In genomic region chr10:89419548-89419947, GRCh38 we compare ENCODE assay signal across 9 cellular contexts. TPM values are rescaled to one million over a fixed set of nuclear protein-coding genes. Genes with fewer than 3 reads are reported as not detected.
DNase-seq lines count a peak whose midpoint lies in the region; ATAC-seq and TF ChIP-seq lines count a peak whose summit lies in the region.
"Had no signal": no experiment of that assay in that cellular context is flagged by ENCODE, and none has a peak within 500 bp of the region (broad histone marks: within the 10 kb centered on the region; RNA-seq: fewer than 3 reads in every experiment).

No MANE protein-coding gene starts in this region.

- H3K4me2 ChIP-seq in GM23338: no peak overlapping the region

- no peaks in the 10 kb centered on the region for H3K27me3 ChIP-seq in CD4-positive, CD25-positive, alpha-beta regulatory T cell (ENCODE audit: control insufficient read depth, insufficient read depth, low read length)
- H3K27me3 ChIP-seq in GM23338 (ENCODE audit: insufficient read depth): peaks cover 20% of the 10 kb centered on the region

- H3K36me3 ChIP-seq in CD4-positive, CD25-positive, alpha-beta regulatory T cell (ENCODE audit: control insufficient read depth, insufficient read depth, low read length): peaks cover 31% of the 10 kb centered on the region
- no peaks in the 10 kb centered on the region for H3K36me3 ChIP-seq in GM23338 (ENCODE audit: insufficient read depth)

- no peak for TF ChIP-seq POLR2A in GM18505 (IDR thresholded peaks at IDR 0.05; ENCODE audit: borderline replicate concordance, extremely low read depth, insufficient read depth, insufficient read length)

- H3K4me1 ChIP-seq in CD4-positive, CD25-positive, alpha-beta regulatory T cell (ENCODE audit: control insufficient read depth, insufficient read depth, low read length, poor library complexity, severe bottlenecking): peaks cover 43% of the 10 kb centered on the region
- peaks cover 12% of the 10 kb centered on the region for H3K4me1 ChIP-seq in GM23338 (ENCODE audit: insufficient read depth)

- H3K9me3 ChIP-seq in CD4-positive, CD25-positive, alpha-beta regulatory T cell (ENCODE audit: control insufficient read depth in 2 of 2, low read length in 2 of 2): no peaks in the 10 kb centered on the region

- no peaks in the 10 kb centered on the region for H4K20me1 ChIP-seq in GM23338 (replicated peaks; ENCODE audit: insufficient read depth)

- no peaks in the 10 kb centered on the region for H3K27me3 Mint-ChIP-seq in CD4-positive, CD25-positive, alpha-beta regulatory T cell
- H3K27me3 Mint-ChIP-seq in GM23338 (ENCODE audit: insufficient read depth, low read depth, poor library complexity): peaks cover 17% of the 10 kb centered on the region

- no peak overlapping the region for H3K27ac Mint-ChIP-seq in CD4-positive, CD25-positive, alpha-beta regulatory T cell
- H3K27ac Mint-ChIP-seq in GM23338: no peak overlapping the region
- H3K27ac Mint-ChIP-seq: T-helper 1 cell treated with Interleukin-12 subunit alpha and Interleukin-12 subunit beta and Interleukin-4 antibody, amounts not matched to agents 30 μg/mL and 1 μg/mL, for 36 hours had no signal

- H3K9me3 Mint-ChIP-seq in CD4-positive, CD25-positive, alpha-beta regulatory T cell: no peaks in the 10 kb centered on the region
- H3K9me3 Mint-ChIP-seq in GM23338: no peaks in the 10 kb centered on the region
- H3K9me3 Mint-ChIP-seq: T-helper 1 cell treated with Interleukin-12 subunit alpha and Interleukin-12 subunit beta and Interleukin-4 antibody, amounts not matched to agents 30 μg/mL and 1 μg/mL, for 36 hours had no signal

- H3K36me3 Mint-ChIP-seq in CD4-positive, CD25-positive, alpha-beta regulatory T cell: peaks cover 12% of the 10 kb centered on the region
- H3K36me3 Mint-ChIP-seq in GM23338 (ENCODE audit: low read depth): no peaks in the 10 kb centered on the region; the same call in 2 of the 3 replicates

- H3K4me3 ChIP-seq in CD4-positive, CD25-positive, alpha-beta regulatory T cell (ENCODE audit: low read depth, low read length): peak overlapping the region; percentile 53
- H3K4me3 ChIP-seq in GM23338: no peak overlapping the region
- H3K4me3 ChIP-seq in astrocyte of the cerebellum (ENCODE audit: low read depth, low read length): no peak overlapping the region

- peaks cover 31 to 65% (median 51%) of the 10 kb centered on the region in 4 donors for H3K4me1 Mint-ChIP-seq in CD4-positive, CD25-positive, alpha-beta regulatory T cell
- H3K4me1 Mint-ChIP-seq in GM23338: peaks cover 15% of the 10 kb centered on the region

- peak overlapping the region; percentile 33 for H3K27ac ChIP-seq in CD4-positive, CD25-positive, alpha-beta regulatory T cell (ENCODE audit: insufficient read depth, low read length, poor library complexity, severe bottlenecking)
- no peak overlapping the region for H3K27ac ChIP-seq in GM23338 (ENCODE audit: low read depth)

- H3K4me3 Mint-ChIP-seq in CD4-positive, CD25-positive, alpha-beta regulatory T cell: peak overlapping the region; percentile 40 to 59 (median 49)
- no peak overlapping the region for H3K4me3 Mint-ChIP-seq in GM23338
- H3K4me3 Mint-ChIP-seq: T-helper 1 cell treated with Interleukin-12 subunit alpha and Interleukin-12 subunit beta and Interleukin-4 antibody, amounts not matched to agents 30 μg/mL and 1 μg/mL, for 36 hours had no signal

- peak; percentile 57 to 72 for TF ChIP-seq CTCF in GM23338 (conservative IDR thresholded peaks at IDR 0.05; ENCODE audit: low read depth in 2 of 2)
- TF ChIP-seq CTCF in astrocyte of the cerebellum (IDR thresholded peaks at IDR 0.05; ENCODE audit: low read depth, low read length, missing control alignments): peak; percentile 57

- no peaks in the 10 kb centered on the region for H3K79me2 ChIP-seq in GM23338 (replicated peaks; ENCODE audit: insufficient read depth)

- DNase-seq in CD4-positive, CD25-positive, alpha-beta regulatory T cell: peak in 2 of 3 donors; percentile 20 to 32
- DNase-seq in GM23338 (ENCODE audit: low spot score) (peak; percentile 59), astrocyte of the cerebellum (ENCODE audit: low read depth) (no peak), kidney tubule cell (ENCODE audit: low spot score) (peak; percentile 16), GOT3 (lab: John Stamatoyannopoulos, UW) (no peak)
- no peak for DNase-seq in stimulated activated CD4-positive, alpha-beta T cell treated with anti-CD3 and anti-CD28 coated beads, Interleukin-4, amount 100 ng/mL, for 1 hour
- DNase-seq in activated CD8-positive, alpha-beta memory T cell treated with anti-CD3 and anti-CD28 coated beads for 24 hours: no peak

- H3K9me2 ChIP-seq in GM23338 (ENCODE audit: insufficient read depth): no peaks in the 10 kb centered on the region

- H2AFZ ChIP-seq in GM23338: no peak overlapping the region

- ATAC-seq in CD4-positive, CD25-positive, alpha-beta regulatory T cell (ENCODE audit: low read depth in 2 of 2): no peak
- ATAC-seq in GM23338: no peak
- ATAC-seq in GM18505 (IDR thresholded peaks at IDR 0.05; ENCODE audit: unreplicated experiment): no peak

- in situ Hi-C loops in astrocyte of the cerebellum (cut with HindIII; ENCODE audit: low sequenced_read_pairs): loop anchor here (25.0 kb wide), 1 partner anchor 1168 kb away; no protein-coding TSS in a partner anchor

- 0 out of 2 replicates have a peak, but pooled peaks cover 3% of the 10 kb centered on the region for H3F3A ChIP-seq in GM23338 (replicated peaks; ENCODE audit: low read depth)

TF ChIP-seq in GM23338, 12 proteins besides CTCF, POLR2A, EP300 and RAD21 (continues in another document):
- no peak for TF ChIP-seq REST (IDR thresholded peaks at IDR 0.05; ENCODE audit: unreplicated experiment)
- TF ChIP-seq ZNF114 (CRISPR knock-in tag; IDR thresholded peaks at IDR 0.05): no peak
- no peak for TF ChIP-seq JUNB (IDR thresholded peaks at IDR 0.05; ENCODE audit: unreplicated experiment)

RNA-seq across cellular contexts. Expression of gene IFIT5, which starts 5.2 kb away (rescaled TPM):
- 20.8 TPM for total RNA-seq in CD4-positive, CD25-positive, alpha-beta regulatory T cell
- 10 to 100 TPM; 12.3 to 18.1 (median 13.0) TPM for polyA plus RNA-seq in CD4-positive, CD25-positive, alpha-beta regulatory T cell
- 2.7 TPM in 2 replicates for total RNA-seq in GM23338 (2014; rRNA removed; shearing (Covaris generic))
- 2.7 and 3.2 TPM in 2 replicates for polyA plus RNA-seq in GM23338 (2016; fragmentation: Nextera tagmentation; extraction: Ambion mirVana)

RNA-seq across cellular contexts. Expression of gene IFIT1, which starts 27.1 kb away (rescaled TPM):
- total RNA-seq in CD4-positive, CD25-positive, alpha-beta regulatory T cell: 6.1 TPM
- polyA plus RNA-seq in CD4-positive, CD25-positive, alpha-beta regulatory T cell: 10 to 100 TPM in 2 of 4 donors, 1 to 10 TPM in 2; 5.5 to 15.9 (median 10.7) TPM
- total RNA-seq in GM23338 (2014; rRNA removed; shearing (Covaris generic)): 3.1 and 3.9 TPM in 2 replicates
- 1.5 and 2.4 TPM in 2 replicates for polyA plus RNA-seq in GM23338 (2016; fragmentation: Nextera tagmentation; extraction: Ambion mirVana)

RNA-seq across cellular contexts. Expression of gene IFIT1B, which starts 41.7 kb away (rescaled TPM):
- total RNA-seq in CD4-positive, CD25-positive, alpha-beta regulatory T cell: not detected
- under 1 TPM in 1 of 4 donors, not detected in 3; 0.08 TPM for polyA plus RNA-seq in CD4-positive, CD25-positive, alpha-beta regulatory T cell
- total RNA-seq in GM23338 (2014; rRNA removed; shearing (Covaris generic)): not detected in 2 replicates
- polyA plus RNA-seq in GM23338 (2016; fragmentation: Nextera tagmentation; extraction: Ambion mirVana): 0.10 TPM in 2 replicates

Comparison
In these comparisons a context has a peak if more than half of its experiments do, and no peak if none do; other contexts are left out.
1. DNase-seq: peak in CD4-positive, CD25-positive, alpha-beta regulatory T cell (2 of 3), GM23338 (single experiment) and kidney tubule cell (single experiment); none in astrocyte of the cerebellum (single experiment), stimulated activated CD4-positive, alpha-beta T cell treated with anti-CD3 and anti-CD28 coated beads, Interleukin-4, amount 100 ng/mL, for 1 hour (single experiment), GOT3 (single experiment) and activated CD8-positive, alpha-beta memory T cell treated with anti-CD3 and anti-CD28 coated beads for 24 hours (single experiment).